12 cellular contexts compared by ENCODE assay signal in the genomic region with DNA sequence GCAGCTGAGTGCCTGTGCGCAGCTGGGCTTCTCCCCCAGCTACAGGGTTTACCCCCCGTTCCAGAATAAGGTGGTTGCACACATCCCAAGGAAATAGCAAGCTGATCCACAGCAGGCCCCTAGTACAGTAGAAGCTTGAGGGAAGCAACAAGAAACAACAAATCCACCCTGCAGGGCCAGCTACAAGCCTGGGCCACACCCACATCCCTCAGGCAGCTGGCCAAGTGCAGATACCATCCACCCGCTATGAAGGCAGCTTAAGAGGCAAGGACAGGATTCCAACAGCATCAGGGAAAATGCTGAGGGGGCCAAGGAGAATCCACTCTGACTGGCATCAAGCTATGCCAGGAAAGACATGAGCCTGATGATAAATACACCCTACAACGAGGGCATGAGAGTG.
DNase-seq lines count a peak whose midpoint lies in the region; ATAC-seq, FAIRE-seq and TF ChIP-seq lines count a peak whose summit lies in the region.
"Had no signal": no experiment of that assay in that cellular context is flagged by ENCODE, and none has a peak within 500 bp of the region (broad histone marks: within the 10 kb centered on the region; RNA-seq: fewer than 3 reads in every experiment).

No MANE protein-coding gene starts in this region.

- POLR2A ChIA-PET in activated CD4-positive, alpha-beta T cell treated with anti-CD3 and anti-CD28 coated beads for 36 hours (lab: Charles Lee), result no interaction called here

- H3K4me3 Mint-ChIP-seq in type B pancreatic cell, result peak overlapping the region; percentile 15
- H3K4me3 Mint-ChIP-seq in activated CD4-positive, alpha-beta T cell treated with anti-CD3 and anti-CD28 coated beads for 36 hours, result no peak overlapping the region

- intact Hi-C loops in activated CD4-positive, alpha-beta T cell treated with anti-CD3 and anti-CD28 coated beads for 36 hours (cut with DNase I, micrococcal nuclease), result no loop called here

- TF ChIP-seq CTCF in HFF-Myc (IDR thresholded peaks at IDR 0.05; ENCODE audit: low read depth, low read length, missing control alignments) (no peak), bronchial epithelial cell (IDR thresholded peaks at IDR 0.05; ENCODE audit: insufficient read depth, low read length, severe bottlenecking) (no peak), type B pancreatic cell (conservative IDR thresholded peaks at IDR 0.05) (no peak)

- no peak for FAIRE-seq in bronchial epithelial cell (lab: Jason Lieb, UNC)

- H3K27me3 Mint-ChIP-seq in type B pancreatic cell, result peaks cover 23% of the 10 kb centered on the region
- no peaks in the 10 kb centered on the region for H3K27me3 Mint-ChIP-seq in activated CD4-positive, alpha-beta T cell treated with anti-CD3 and anti-CD28 coated beads for 36 hours

- no peaks in the 10 kb centered on the region for H3K9me3 Mint-ChIP-seq in type B pancreatic cell
- H3K9me3 Mint-ChIP-seq in activated CD4-positive, alpha-beta T cell treated with anti-CD3 and anti-CD28 coated beads for 36 hours (ENCODE audit: low read depth), result no peaks in the 10 kb centered on the region
- H3K9me3 Mint-ChIP-seq: activated T-helper 2 cell treated with anti-CD3 and anti-CD28 coated beads, Interferon-gamma antibody, Interleukin-2, Interleukin-4, amounts not matched to agents 10 μg/mL and 5 μg/mL and 100 μg/mL, durations not matched to agents 14 hours and 24 hours and 36 hours had no signal

- no peak for ATAC-seq in HG02610 (IDR thresholded peaks at IDR 0.05; ENCODE audit: unreplicated experiment)
- ATAC-seq in activated CD4-positive, alpha-beta T cell treated with anti-CD3 and anti-CD28 coated beads for 36 hours, result no peak
- ATAC-seq in GM19324 (IDR thresholded peaks at IDR 0.05; ENCODE audit: low FRiP score, unreplicated experiment), result no peak

- no peak overlapping the region for H3K4me3 ChIP-seq in HFF-Myc (replicated peaks; ENCODE audit: low read depth, low read length)
- no peak overlapping the region for H3K4me3 ChIP-seq in bronchial epithelial cell (ENCODE audit: low read depth, low read length)

- no peak overlapping the region for H3K27ac Mint-ChIP-seq in type B pancreatic cell
- no peak overlapping the region for H3K27ac Mint-ChIP-seq in activated CD4-positive, alpha-beta T cell treated with anti-CD3 and anti-CD28 coated beads for 36 hours
- H3K27ac Mint-ChIP-seq: activated T-helper 2 cell treated with anti-CD3 and anti-CD28 coated beads, Interferon-gamma antibody, Interleukin-2, Interleukin-4, amounts not matched to agents 10 μg/mL and 5 μg/mL and 100 μg/mL, durations not matched to agents 14 hours and 24 hours and 36 hours had no signal

- no peaks in the 10 kb centered on the region for H3K36me3 ChIP-seq in bronchial epithelial cell (ENCODE audit: control insufficient read depth, insufficient read depth, low read length)

- H3K4me1 Mint-ChIP-seq in type B pancreatic cell (ENCODE audit: unreplicated experiment), result peaks cover 21% of the 10 kb centered on the region
- no peaks in the 10 kb centered on the region for H3K4me1 Mint-ChIP-seq in activated CD4-positive, alpha-beta T cell treated with anti-CD3 and anti-CD28 coated beads for 36 hours

- no peaks in the 10 kb centered on the region for H3K27me3 ChIP-seq in bronchial epithelial cell (ENCODE audit: control insufficient read depth, insufficient read depth, low read length)

- no peaks in the 10 kb centered on the region for H3K36me3 Mint-ChIP-seq in type B pancreatic cell
- H3K36me3 Mint-ChIP-seq in activated CD4-positive, alpha-beta T cell treated with anti-CD3 and anti-CD28 coated beads for 36 hours (ENCODE audit: low read depth), result no peaks in the 10 kb centered on the region

- CTCF ChIA-PET in activated CD4-positive, alpha-beta T cell treated with anti-CD3 and anti-CD28 coated beads for 36 hours (lab: Charles Lee), result interaction anchor here (0.8 kb wide), 1 partner anchor 12 kb away, joined by 4 read pairs; no protein-coding TSS in a partner anchor

- DNase-seq in HFF-Myc (ENCODE audit: extremely low read depth, low read depth) (peak; percentile 45), bronchial epithelial cell (ENCODE audit: low read depth) (peak; percentile 6), left kidney (ENCODE audit: low read depth, low spot score) (peak; percentile 44), type B pancreatic cell (ENCODE audit: extremely low spot score, unreplicated experiment) (no peak)
- DNase-seq in activated CD4-positive, alpha-beta T cell treated with anti-CD3 and anti-CD28 coated beads for 36 hours, result no peak
- DNase-seq: dermis blood vessel endothelial cell, KG1, NCI-H69, T-helper 1 cell had no signal

Comparison
In these comparisons a context has a peak if more than half of its experiments do, and no peak if none do; other contexts are left out.
1. DNase-seq: peak in HFF-Myc (single experiment), bronchial epithelial cell (single experiment) and left kidney (single experiment); none in type B pancreatic cell (single experiment) and activated CD4-positive, alpha-beta T cell treated with anti-CD3 and anti-CD28 coated beads for 36 hours (single experiment).